Comparison of ENCODE assay signal across 22 cellular contexts in the genomic region with DNA sequence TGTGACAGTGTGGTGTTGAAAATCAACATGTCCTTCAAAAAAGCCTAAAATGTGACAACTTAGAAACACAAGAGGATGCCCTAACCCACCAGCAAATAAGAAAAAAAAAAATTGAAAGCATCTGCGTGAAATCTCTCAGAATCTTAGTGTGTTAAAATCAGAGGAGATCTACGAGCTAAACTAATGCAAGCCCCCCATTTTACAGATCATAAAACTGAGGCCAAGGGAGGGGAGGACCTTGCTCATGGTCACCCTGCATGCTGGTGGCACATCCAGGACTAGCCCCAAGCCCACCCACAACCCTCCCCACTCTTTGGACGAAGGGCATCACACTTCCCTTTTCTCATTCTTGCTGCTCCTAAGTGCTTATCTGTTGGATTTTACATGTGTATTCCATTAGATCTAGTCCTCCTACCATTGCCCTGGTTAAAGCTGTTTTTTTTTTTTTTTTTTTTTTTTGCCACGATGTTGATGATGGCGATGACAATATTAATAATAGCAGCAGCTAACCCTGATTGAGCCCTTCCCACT. TPM values are rescaled to one million over a fixed set of nuclear protein-coding genes. Genes with fewer than 3 reads are reported as not detected.
"Had no signal": no experiment of that assay in that cellular context is flagged by ENCODE, and none has a peak within 500 bp of the region (broad histone marks: within the 10 kb centered on the region; RNA-seq: fewer than 3 reads in every experiment).

No MANE protein-coding gene starts in this region.

- ATAC-seq: HepG2, Right ventricle myocardium inferior had no signal

- H3K4me3 ChIP-seq: PC-9, Peyer's patch, SJCRH30 had no signal

- H3K9me3 ChIP-seq: Peyer's patch, SJCRH30 had no signal

- FAIRE-seq: HepG2 had no signal

- H3K27ac ChIP-seq: PC-9, Peyer's patch, SJCRH30 had no signal

- H3K27me3 ChIP-seq: Peyer's patch, SJCRH30 had no signal

- DNase-seq: IMR-90; NCI-H1092; NCI-H1105 treated with DMSO at 0.1 percent for 48 hours; NCI-H1417 treated with DMSO at 0.1 percent for 48 hours; NCI-H146; NCI-H1694 treated with DMSO at 0.1 percent for 48 hours; NCI-H1930; NCI-H2081; NCI-H2107; NCI-H2227 treated with DMSO at 0.1 percent for 48 hours; NCI-H69; NCI-H774; NK-92 treated with Interleukin-12 subunit alpha and Interleukin-12 subunit beta, amount 100 ng/mL, for 24 hours; PC-9; Peyer's patch; SHP77 treated with DMSO at 0.1 percent for 48 hours; SJCRH30 had no signal

- H3K4me2 ChIP-seq: PC-9 had no signal

- H3K4me1 ChIP-seq: Peyer's patch, SJCRH30 had no signal

- H2AFZ ChIP-seq: PC-9 had no signal

- H3K36me3 ChIP-seq: Peyer's patch, SJCRH30 had no signal

RNA-seq across cellular contexts. Expression of a gene that starts 29.1 kb away (rescaled TPM):
- total RNA-seq: HepG2, IMR-90, OCI-LY7, Right ventricle myocardium inferior, SJCRH30 had no signal
- polyA plus RNA-seq: HepG2 had no signal

RNA-seq across cellular contexts. Expression of a gene that starts 55.1 kb away (rescaled TPM):
- total RNA-seq: HepG2, HT1080, NCI-H460, OCI-LY7, PC-9, SJCRH30 had no signal
- polyA plus RNA-seq: HepG2 had no signal
